23 cellular contexts compared by ENCODE assay signal in genomic region chr7:106459397-106460072, GRCh38.
"Had no signal": no experiment of that assay in that cellular context is flagged by ENCODE, and none has a peak within 500 bp of the region (broad histone marks: within the 10 kb centered on the region; RNA-seq: fewer than 3 reads in every experiment).

No MANE protein-coding gene starts in this region.

- H3K4me3 Mint-ChIP-seq: activated CD4-positive, alpha-beta memory T cell treated with anti-CD3 and anti-CD28 coated beads for 36 hours; nephron progenitor cell; stimulated activated memory B cell treated with anti-CD40 and anti-IgM and Interleukin-4, amounts not matched to agents 10 μg/mL and 1 μg/mL and 100 μg/mL, for 72 hours; T-cell had no signal

- H3K36me3 ChIP-seq: colonic mucosa, gastroesophageal sphincter, stomach, transverse colon, vagina had no signal

- H3K27ac ChIP-seq: colonic mucosa, dorsolateral prefrontal cortex, gastroesophageal sphincter, stomach, transverse colon, vagina had no signal

- H3K27me3 Mint-ChIP-seq: activated CD4-positive, alpha-beta memory T cell treated with anti-CD3 and anti-CD28 coated beads for 36 hours; stimulated activated memory B cell treated with anti-CD40 and anti-IgM and Interleukin-4, amounts not matched to agents 10 μg/mL and 1 μg/mL and 100 μg/mL, for 72 hours; T-cell had no signal

- H3K27ac Mint-ChIP-seq: activated CD4-positive, alpha-beta memory T cell treated with anti-CD3 and anti-CD28 coated beads for 36 hours; activated naive CD4-positive, alpha-beta T cell treated with anti-CD3 and anti-CD28 coated beads, Interleukin-2, amount 50 U/mL, for 72 hours; nephron progenitor cell; stimulated activated memory B cell treated with anti-CD40 and anti-IgM and Interleukin-4, amounts not matched to agents 10 μg/mL and 1 μg/mL and 100 μg/mL, for 72 hours; T-cell had no signal

- ATAC-seq: activated naive CD4-positive, alpha-beta T cell treated with anti-CD3 and anti-CD28 coated beads, Interleukin-2, amount 50 U/mL, for 72 hours; gastroesophageal sphincter; mucosa of descending colon; sciatic nerve; stimulated activated memory B cell treated with anti-CD40 and anti-IgM and Interleukin-4, amounts not matched to agents 10 μg/mL and 1 μg/mL and 100 μg/mL, for 72 hours; T-cell had no signal

- H3K9me3 ChIP-seq: colonic mucosa, gastroesophageal sphincter, mucosa of descending colon, vagina had no signal

- H3K27me3 ChIP-seq: colonic mucosa, dorsolateral prefrontal cortex, gastroesophageal sphincter, stomach, transverse colon, vagina had no signal

- H3K4me1 ChIP-seq: colonic mucosa, vagina had no signal

- FAIRE-seq: bronchial epithelial cell, islet of Langerhans, small intestine had no signal

- H3K36me3 Mint-ChIP-seq: T-cell had no signal

- DNase-seq: activated CD4-positive, alpha-beta memory T cell treated with anti-CD3 and anti-CD28 coated beads for 36 hours; activated CD4-positive, alpha-beta T cell treated with anti-CD3 and anti-CD28 coated beads for 1 hour; activated gamma-delta T cell; amniotic stem cell; colonic mucosa; dorsolateral prefrontal cortex; head of caudate nucleus; mesenchymal stem cell; mucosa of descending colon; nephron progenitor cell; occipital lobe; small intestine; stimulated activated CD4-positive, alpha-beta T cell treated with anti-CD3 and anti-CD28 coated beads, Interleukin-2, amount 100 ng/mL, for 24 hours; stomach; T-cell; transverse colon had no signal

- H3K4me3 ChIP-seq: colonic mucosa, dorsolateral prefrontal cortex, gastroesophageal sphincter, mucosa of descending colon, stomach, transverse colon, vagina had no signal
